ENCODE assay signal across 1 cellular context in the genomic region with DNA sequence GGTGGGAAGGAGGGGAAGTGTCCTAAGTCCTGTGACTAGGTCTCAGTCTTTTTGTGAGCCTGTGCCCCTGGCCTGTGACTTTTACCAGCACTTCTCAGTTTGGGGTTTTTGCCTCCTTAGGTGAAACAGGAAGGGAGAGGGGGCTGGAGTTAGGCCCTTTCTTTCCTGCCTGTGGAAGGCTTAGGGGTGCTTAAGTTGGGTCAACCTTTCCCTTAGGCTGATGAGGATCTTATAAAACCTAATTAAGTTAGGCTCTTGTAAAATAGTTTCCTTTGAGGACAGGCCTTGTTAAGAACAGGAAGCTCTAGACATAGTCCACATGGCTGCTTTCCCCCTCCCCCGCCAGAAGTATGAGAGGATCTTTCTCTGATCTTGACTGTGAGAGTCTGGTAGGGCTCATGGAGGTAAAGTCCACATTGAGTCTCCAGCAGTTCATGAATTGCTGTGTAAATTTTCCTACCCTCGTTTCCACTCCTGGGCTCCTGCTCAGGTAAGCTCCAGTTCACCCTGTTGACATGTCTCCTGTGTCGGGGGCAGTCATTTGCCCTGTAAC.
TF ChIP-seq lines count a peak whose summit lies in the region.

No MANE protein-coding gene starts in this region.

TF ChIP-seq in endothelial cell of umbilical vein, 7 proteins besides CTCF, POLR2A, EP300 and RAD21:
- no peak for TF ChIP-seq MAX (IDR thresholded peaks at IDR 0.05; ENCODE audit: insufficient read depth, insufficient read length)
- TF ChIP-seq GATA2 (IDR thresholded peaks at IDR 0.05; ENCODE audit: insufficient read depth, insufficient read length, low read depth, low read length), result no peak
- TF ChIP-seq MYC (IDR thresholded peaks at IDR 0.05; ENCODE audit: low read depth, low read length), result no peak
- TF ChIP-seq POLR2AphosphoS5 (IDR thresholded peaks at IDR 0.05; ENCODE audit: insufficient read depth, low read depth, low read length), result no peak
- TF ChIP-seq FOS (IDR thresholded peaks at IDR 0.05; ENCODE audit: borderline replicate concordance, insufficient read depth, low read length), result no peak
- no peak for TF ChIP-seq EZH2 (IDR thresholded peaks at IDR 0.05; ENCODE audit: borderline replicate concordance, low read depth, low read length, severe bottlenecking)
- TF ChIP-seq JUN (IDR thresholded peaks at IDR 0.05; ENCODE audit: borderline replicate concordance, insufficient read depth, insufficient read length, low read depth), result no peak
